Comparison of ENCODE assay signal across 20 cellular contexts in genomic region chr12:95951515-95951914, GRCh38. TPM values are rescaled to one million over a fixed set of nuclear protein-coding genes. Genes with fewer than 3 reads are reported as not detected.
DNase-seq lines count a peak whose midpoint lies in the region; ATAC-seq lines count a peak whose summit lies in the region.
"Had no signal": no experiment of that assay in that cellular context is flagged by ENCODE, and none has a peak within 500 bp of the region (broad histone marks: within the 10 kb centered on the region; RNA-seq: fewer than 3 reads in every experiment).

No MANE protein-coding gene starts in this region.

- H3K27ac Mint-ChIP-seq in effector memory CD8-positive, alpha-beta T cell, result no peak overlapping the region
- no peak overlapping the region for H3K27ac Mint-ChIP-seq in activated T-helper 1 cell treated with anti-CD3 and anti-CD28 coated beads, Interleukin-12 subunit alpha, Interleukin-12 subunit beta, Interleukin-2, Interleukin-4 antibody, amounts not matched to agents 30 ng/mL and 10 ng/mL and 1 ng/mL, durations not matched to agents 14 hours and 24 hours and 36 hours
- H3K27ac Mint-ChIP-seq: CD4-positive, alpha-beta memory T cell; H9; T-helper 17 cell had no signal

- no peak for ATAC-seq in effector memory CD8-positive, alpha-beta T cell (replicated peaks)
- ATAC-seq: T-helper 17 cell had no signal

- intact Hi-C loops in activated T-helper 1 cell treated with anti-CD3 and anti-CD28 coated beads, Interleukin-12 subunit alpha, Interleukin-12 subunit beta, Interleukin-2, Interleukin-4 antibody, amounts not matched to agents 30 ng/mL and 10 ng/mL and 1 ng/mL, durations not matched to agents 14 hours and 24 hours and 36 hours (cut with micrococcal nuclease), result no loop called here

- no peaks in the 10 kb centered on the region for H3K4me1 Mint-ChIP-seq in effector memory CD8-positive, alpha-beta T cell (ENCODE audit: low read depth in 2 of 2)
- no peaks in the 10 kb centered on the region for H3K4me1 Mint-ChIP-seq in activated T-helper 1 cell treated with anti-CD3 and anti-CD28 coated beads, Interleukin-12 subunit alpha, Interleukin-12 subunit beta, Interleukin-2, Interleukin-4 antibody, amounts not matched to agents 30 ng/mL and 10 ng/mL and 1 ng/mL, durations not matched to agents 14 hours and 24 hours and 36 hours (ENCODE audit: low read depth)
- H3K4me1 Mint-ChIP-seq: CD4-positive, alpha-beta memory T cell; T-helper 17 cell had no signal

- no peaks in the 10 kb centered on the region for H3K36me3 Mint-ChIP-seq in effector memory CD8-positive, alpha-beta T cell (ENCODE audit: insufficient read depth)
- H3K36me3 Mint-ChIP-seq in activated T-helper 1 cell treated with anti-CD3 and anti-CD28 coated beads, Interleukin-12 subunit alpha, Interleukin-12 subunit beta, Interleukin-2, Interleukin-4 antibody, amounts not matched to agents 30 ng/mL and 10 ng/mL and 1 ng/mL, durations not matched to agents 14 hours and 24 hours and 36 hours (ENCODE audit: low read depth), result no peaks in the 10 kb centered on the region

- H3K27me3 Mint-ChIP-seq in effector memory CD8-positive, alpha-beta T cell, result peaks cover 7 to 14% of the 10 kb centered on the region in 2 donors
- peaks cover 20% of the 10 kb centered on the region for H3K27me3 Mint-ChIP-seq in activated T-helper 1 cell treated with anti-CD3 and anti-CD28 coated beads, Interleukin-12 subunit alpha, Interleukin-12 subunit beta, Interleukin-2, Interleukin-4 antibody, amounts not matched to agents 30 ng/mL and 10 ng/mL and 1 ng/mL, durations not matched to agents 14 hours and 24 hours and 36 hours (ENCODE audit: insufficient read depth)
- H3K27me3 Mint-ChIP-seq: T-helper 17 cell had no signal

- H3K4me3 Mint-ChIP-seq in effector memory CD8-positive, alpha-beta T cell, result no peak overlapping the region
- H3K4me3 Mint-ChIP-seq in activated T-helper 1 cell treated with anti-CD3 and anti-CD28 coated beads, Interleukin-12 subunit alpha, Interleukin-12 subunit beta, Interleukin-2, Interleukin-4 antibody, amounts not matched to agents 30 ng/mL and 10 ng/mL and 1 ng/mL, durations not matched to agents 14 hours and 24 hours and 36 hours, result no peak overlapping the region
- H3K4me3 Mint-ChIP-seq: CD4-positive, alpha-beta memory T cell; H9; T-helper 17 cell had no signal

- H3K9me3 Mint-ChIP-seq in effector memory CD8-positive, alpha-beta T cell, result no peaks in the 10 kb centered on the region
- H3K9me3 Mint-ChIP-seq in activated T-helper 1 cell treated with anti-CD3 and anti-CD28 coated beads, Interleukin-12 subunit alpha, Interleukin-12 subunit beta, Interleukin-2, Interleukin-4 antibody, amounts not matched to agents 30 ng/mL and 10 ng/mL and 1 ng/mL, durations not matched to agents 14 hours and 24 hours and 36 hours, result no peaks in the 10 kb centered on the region

- DNase-seq in DMS53 (lab: John Stamatoyannopoulos, UW), result peak; percentile 27
- no peak for DNase-seq in DMS53 treated with DMSO at 0.1 percent for 48 hours (lab: John Stamatoyannopoulos, UW; ENCODE audit: unreplicated experiment)
- DNase-seq in Kasumi-1 (lab: John Stamatoyannopoulos, UW), result peak; percentile 20 to 27
- DNase-seq in NCI-H2029 (lab: John Stamatoyannopoulos, UW), result peak; percentile 61
- peak; percentile 37 for DNase-seq in OCI-M1 (lab: John Stamatoyannopoulos, UW)
- no peak for DNase-seq in effector memory CD8-positive, alpha-beta T cell
- no peak for DNase-seq in activated T-helper 1 cell treated with anti-CD3 and anti-CD28 coated beads, Interleukin-12 subunit alpha, Interleukin-12 subunit beta, Interleukin-2, Interleukin-4 antibody, amounts not matched to agents 30 ng/mL and 10 ng/mL and 1 ng/mL, durations not matched to agents 14 hours and 24 hours and 36 hours (ENCODE audit: low spot score)
- no peak for DNase-seq in NCI-H1092 (lab: John Stamatoyannopoulos, UW)
- DNase-seq: BE2C; Calu3; CD4-positive, alpha-beta memory T cell; DMS79 treated with DMSO at 0.1 percent for 48 hours; H9; NCI-H187; NCI-H446; NCI-H82; SHP77 treated with DMSO at 0.1 percent for 48 hours; T-helper 17 cell had no signal

RNA-seq across cellular contexts. Expression of gene AMDHD1, which starts 8.4 kb away (rescaled TPM):
- 0.21 and 0.27 TPM in 2 replicates for total RNA-seq in activated T-helper 1 cell treated with anti-CD3 and anti-CD28 coated beads, Interleukin-12 subunit alpha, Interleukin-12 subunit beta, Interleukin-2, Interleukin-4 antibody, amounts not matched to agents 30 ng/mL and 10 ng/mL and 1 ng/mL, durations not matched to agents 14 hours and 24 hours and 36 hours

RNA-seq across cellular contexts. Expression of gene CCDC38, which starts 9.1 kb away (rescaled TPM):
- total RNA-seq in activated T-helper 1 cell treated with anti-CD3 and anti-CD28 coated beads, Interleukin-12 subunit alpha, Interleukin-12 subunit beta, Interleukin-2, Interleukin-4 antibody, amounts not matched to agents 30 ng/mL and 10 ng/mL and 1 ng/mL, durations not matched to agents 14 hours and 24 hours and 36 hours, result not detected in 2 replicates
- total RNA-seq: Calu3, G401, H9, RPMI7951 had no signal

RNA-seq across cellular contexts. Expression of gene HAL, which starts 44.6 kb away (rescaled TPM):
- total RNA-seq in activated T-helper 1 cell treated with anti-CD3 and anti-CD28 coated beads, Interleukin-12 subunit alpha, Interleukin-12 subunit beta, Interleukin-2, Interleukin-4 antibody, amounts not matched to agents 30 ng/mL and 10 ng/mL and 1 ng/mL, durations not matched to agents 14 hours and 24 hours and 36 hours, result 0.37 and 0.65 TPM in 2 replicates
- total RNA-seq: G401, RPMI7951 had no signal

Comparison
In these comparisons a context has a peak if more than half of its experiments do, and no peak if none do; other contexts are left out.
1. DNase-seq: peak in DMS53 (single experiment), Kasumi-1 (2 of 2), NCI-H2029 (single experiment) and OCI-M1 (single experiment); none in DMS53 treated with DMSO at 0.1 percent for 48 hours (single experiment), effector memory CD8-positive, alpha-beta T cell (0 of 3), activated T-helper 1 cell treated with anti-CD3 and anti-CD28 coated beads, Interleukin-12 subunit alpha, Interleukin-12 subunit beta, Interleukin-2, Interleukin-4 antibody, amounts not matched to agents 30 ng/mL and 10 ng/mL and 1 ng/mL, durations not matched to agents 14 hours and 24 hours and 36 hours (single experiment) and NCI-H1092 (single experiment).